ENCODE assay signal across 1 cellular context in the genomic region with DNA sequence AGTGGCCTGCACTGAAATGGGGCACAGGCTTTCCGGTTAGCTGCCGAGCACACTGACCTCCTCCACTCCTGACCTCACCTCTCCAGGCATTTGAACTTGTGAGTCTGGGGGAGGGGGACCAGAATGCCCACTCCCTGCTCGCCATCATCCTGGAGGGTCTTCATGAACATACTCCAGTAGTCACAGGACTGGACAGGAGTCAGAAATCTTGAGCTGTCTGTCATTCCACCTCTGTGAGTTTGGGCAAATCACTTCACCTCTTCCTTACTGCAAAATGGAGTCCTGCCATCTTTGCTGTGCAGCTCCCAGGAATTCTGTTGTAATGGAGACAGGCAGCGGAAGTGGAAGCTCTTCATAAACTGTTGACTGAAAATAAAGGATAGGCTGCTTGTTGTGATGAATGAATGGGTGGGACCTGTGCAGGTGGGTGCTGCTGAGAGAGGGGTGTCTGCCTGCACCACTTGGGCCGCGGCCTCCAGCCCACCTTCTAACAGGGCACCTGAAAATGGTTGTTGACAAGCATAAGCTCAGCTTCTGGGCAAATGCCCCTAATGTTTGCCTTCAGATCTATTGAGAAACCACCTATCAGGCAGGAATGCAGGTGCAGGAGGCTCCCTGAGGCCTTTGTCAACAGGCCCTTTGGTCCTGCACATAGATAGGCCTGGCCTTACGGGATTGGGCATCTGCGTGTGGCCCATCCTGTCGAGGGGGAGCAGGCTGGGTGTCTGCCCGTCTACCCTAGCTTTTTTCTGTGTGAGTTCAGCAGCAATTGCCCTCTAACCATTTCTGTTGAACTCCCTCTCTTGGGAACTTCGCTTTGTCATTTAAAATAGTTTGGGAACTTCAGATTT.
TF ChIP-seq lines count a peak whose summit lies in the region.

No MANE protein-coding gene starts in this region.

TF ChIP-seq in HepG2, 621 proteins besides CTCF, POLR2A, EP300 and RAD21 (continued from another document and continues in another):
- TF ChIP-seq, protein P1, sequence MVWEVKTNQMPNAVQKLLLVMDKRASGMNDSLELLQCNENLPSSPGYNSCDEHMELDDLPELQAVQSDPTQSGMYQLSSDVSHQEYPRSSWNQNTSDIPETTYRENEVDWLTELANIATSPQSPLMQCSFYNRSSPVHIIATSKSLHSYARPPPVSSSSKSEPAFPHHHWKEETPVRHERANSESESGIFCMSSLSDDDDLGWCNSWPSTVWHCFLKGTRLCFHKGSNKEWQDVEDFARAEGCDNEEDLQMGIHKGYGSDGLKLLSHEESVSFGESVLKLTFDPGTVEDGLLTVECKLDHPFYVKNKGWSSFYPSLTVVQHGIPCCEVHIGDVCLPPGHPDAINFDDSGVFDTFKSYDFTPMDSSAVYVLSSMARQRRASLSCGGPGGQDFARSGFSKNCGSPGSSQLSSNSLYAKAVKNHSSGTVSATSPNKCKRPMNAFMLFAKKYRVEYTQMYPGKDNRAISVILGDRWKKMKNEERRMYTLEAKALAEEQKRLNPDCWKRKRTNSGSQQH (CRISPR knock-in tag; IDR thresholded peaks at IDR 0.05; ENCODE audit: low read depth), result peak; percentile 90
- TF ChIP-seq, protein P2, sequence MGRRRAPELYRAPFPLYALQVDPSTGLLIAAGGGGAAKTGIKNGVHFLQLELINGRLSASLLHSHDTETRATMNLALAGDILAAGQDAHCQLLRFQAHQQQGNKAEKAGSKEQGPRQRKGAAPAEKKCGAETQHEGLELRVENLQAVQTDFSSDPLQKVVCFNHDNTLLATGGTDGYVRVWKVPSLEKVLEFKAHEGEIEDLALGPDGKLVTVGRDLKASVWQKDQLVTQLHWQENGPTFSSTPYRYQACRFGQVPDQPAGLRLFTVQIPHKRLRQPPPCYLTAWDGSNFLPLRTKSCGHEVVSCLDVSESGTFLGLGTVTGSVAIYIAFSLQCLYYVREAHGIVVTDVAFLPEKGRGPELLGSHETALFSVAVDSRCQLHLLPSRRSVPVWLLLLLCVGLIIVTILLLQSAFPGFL (CRISPR knock-in tag; IDR thresholded peaks at IDR 0.05), result no peak
- TF ChIP-seq, protein P3, sequence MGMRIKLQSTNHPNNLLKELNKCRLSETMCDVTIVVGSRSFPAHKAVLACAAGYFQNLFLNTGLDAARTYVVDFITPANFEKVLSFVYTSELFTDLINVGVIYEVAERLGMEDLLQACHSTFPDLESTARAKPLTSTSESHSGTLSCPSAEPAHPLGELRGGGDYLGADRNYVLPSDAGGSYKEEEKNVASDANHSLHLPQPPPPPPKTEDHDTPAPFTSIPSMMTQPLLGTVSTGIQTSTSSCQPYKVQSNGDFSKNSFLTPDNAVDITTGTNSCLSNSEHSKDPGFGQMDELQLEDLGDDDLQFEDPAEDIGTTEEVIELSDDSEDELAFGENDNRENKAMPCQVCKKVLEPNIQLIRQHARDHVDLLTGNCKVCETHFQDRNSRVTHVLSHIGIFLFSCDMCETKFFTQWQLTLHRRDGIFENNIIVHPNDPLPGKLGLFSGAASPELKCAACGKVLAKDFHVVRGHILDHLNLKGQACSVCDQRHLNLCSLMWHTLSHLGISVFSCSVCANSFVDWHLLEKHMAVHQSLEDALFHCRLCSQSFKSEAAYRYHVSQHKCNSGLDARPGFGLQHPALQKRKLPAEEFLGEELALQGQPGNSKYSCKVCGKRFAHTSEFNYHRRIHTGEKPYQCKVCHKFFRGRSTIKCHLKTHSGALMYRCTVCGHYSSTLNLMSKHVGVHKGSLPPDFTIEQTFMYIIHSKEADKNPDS (CRISPR knock-in tag; IDR thresholded peaks at IDR 0.05), result 0 out of 2 replicates have a peak, but pooled peaks have one; percentile 24
- TF ChIP-seq ZNF143 (CRISPR knock-in tag; IDR thresholded peaks at IDR 0.05) (peak; percentile 66; the same call in 1 of the 2 replicates), ELF4 (CRISPR knock-in tag; IDR thresholded peaks at IDR 0.05; ENCODE audit: borderline replicate concordance) (no peak), ZNF570 (CRISPR knock-in tag; IDR thresholded peaks at IDR 0.05; ENCODE audit: borderline replicate concordance) (no peak), RFXAP (CRISPR knock-in tag; IDR thresholded peaks at IDR 0.05; ENCODE audit: borderline replicate concordance) (peak; percentile 97; the same call in 1 of the 2 replicates), NR3C1 (CRISPR knock-in tag; IDR thresholded peaks at IDR 0.05) (no peak), ZNF264 (CRISPR knock-in tag; IDR thresholded peaks at IDR 0.05) (peak; percentile 92), CEBPG (CRISPR knock-in tag; IDR thresholded peaks at IDR 0.05) (peak; percentile 95), XBP1 (CRISPR knock-in tag; IDR thresholded peaks at IDR 0.05) (no peak), BHLHE40 (IDR thresholded peaks at IDR 0.05; ENCODE audit: low read length) (peak; percentile 64; the same call in 1 of the 2 replicates), REXO4 (CRISPR knock-in tag; IDR thresholded peaks at IDR 0.05; ENCODE audit: borderline replicate concordance) (no peak), ARNTL (CRISPR knock-in tag; IDR thresholded peaks at IDR 0.05) (peak; percentile 82), ZNF333 (CRISPR knock-in tag; IDR thresholded peaks at IDR 0.05; ENCODE audit: borderline replicate concordance) (no peak), MED1 (CRISPR knock-in tag; IDR thresholded peaks at IDR 0.05) (peak; percentile 99), ZSCAN9 (CRISPR knock-in tag; IDR thresholded peaks at IDR 0.05; ENCODE audit: borderline replicate concordance) (peak; percentile 90; the same call in 1 of the 2 replicates), ARNT2 (CRISPR knock-in tag; IDR thresholded peaks at IDR 0.05; ENCODE audit: low read depth) (peak; percentile 95), RBFOX2 (IDR thresholded peaks at IDR 0.05; ENCODE audit: low read depth, low read length) (peak; percentile 57; the same call in 1 of the 2 replicates), ZNF761 (CRISPR knock-in tag; conservative IDR thresholded peaks at IDR 0.05) (peak; percentile 55; the same call in 1 of the 2 replicates), ZNF878 (CRISPR knock-in tag; IDR thresholded peaks at IDR 0.05) (peak; percentile 95), ZNF766 (CRISPR knock-in tag; IDR thresholded peaks at IDR 0.05; ENCODE audit: borderline replicate concordance) (peak; percentile 95; the same call in 1 of the 2 replicates), ZNF468 (CRISPR knock-in tag; IDR thresholded peaks at IDR 0.05) (peak; percentile 82; the same call in 1 of the 2 replicates), RAD51 (IDR thresholded peaks at IDR 0.05; ENCODE audit: borderline replicate concordance) (no peak), NR2F1 (CRISPR knock-in tag; IDR thresholded peaks at IDR 0.05) (peak; percentile 23 to 70), YY1 (IDR thresholded peaks at IDR 0.05; ENCODE audit: insufficient read depth, insufficient replicate concordance, low read depth, low read length) (peak; percentile 78), HES4 (CRISPR knock-in tag; IDR thresholded peaks at IDR 0.05; ENCODE audit: borderline replicate concordance) (no peak), ZNF558 (CRISPR knock-in tag; IDR thresholded peaks at IDR 0.05; ENCODE audit: borderline replicate concordance) (peak; percentile 89; the same call in 1 of the 2 replicates), SMAD9 (CRISPR knock-in tag; IDR thresholded peaks at IDR 0.05) (no peak)
- TF ChIP-seq, protein P4, sequence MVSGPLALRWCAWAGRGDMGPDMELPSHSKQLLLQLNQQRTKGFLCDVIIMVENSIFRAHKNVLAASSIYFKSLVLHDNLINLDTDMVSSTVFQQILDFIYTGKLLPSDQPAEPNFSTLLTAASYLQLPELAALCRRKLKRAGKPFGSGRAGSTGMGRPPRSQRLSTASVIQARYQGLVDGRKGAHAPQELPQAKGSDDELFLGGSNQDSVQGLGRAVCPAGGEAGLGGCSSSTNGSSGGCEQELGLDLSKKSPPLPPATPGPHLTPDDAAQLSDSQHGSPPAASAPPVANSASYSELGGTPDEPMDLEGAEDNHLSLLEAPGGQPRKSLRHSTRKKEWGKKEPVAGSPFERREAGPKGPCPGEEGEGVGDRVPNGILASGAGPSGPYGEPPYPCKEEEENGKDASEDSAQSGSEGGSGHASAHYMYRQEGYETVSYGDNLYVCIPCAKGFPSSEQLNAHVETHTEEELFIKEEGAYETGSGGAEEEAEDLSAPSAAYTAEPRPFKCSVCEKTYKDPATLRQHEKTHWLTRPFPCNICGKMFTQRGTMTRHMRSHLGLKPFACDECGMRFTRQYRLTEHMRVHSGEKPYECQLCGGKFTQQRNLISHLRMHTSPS (CRISPR knock-in tag; IDR thresholded peaks at IDR 0.05; ENCODE audit: low read depth), result peak; percentile 98
- TF ChIP-seq, protein P5, sequence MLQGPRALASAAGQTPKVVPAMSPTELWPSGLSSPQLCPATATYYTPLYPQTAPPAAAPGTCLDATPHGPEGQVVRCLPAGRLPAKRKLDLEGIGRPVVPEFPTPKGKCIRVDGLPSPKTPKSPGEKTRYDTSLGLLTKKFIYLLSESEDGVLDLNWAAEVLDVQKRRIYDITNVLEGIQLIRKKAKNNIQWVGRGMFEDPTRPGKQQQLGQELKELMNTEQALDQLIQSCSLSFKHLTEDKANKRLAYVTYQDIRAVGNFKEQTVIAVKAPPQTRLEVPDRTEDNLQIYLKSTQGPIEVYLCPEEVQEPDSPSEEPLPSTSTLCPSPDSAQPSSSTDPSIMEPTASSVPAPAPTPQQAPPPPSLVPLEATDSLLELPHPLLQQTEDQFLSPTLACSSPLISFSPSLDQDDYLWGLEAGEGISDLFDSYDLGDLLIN (CRISPR knock-in tag; IDR thresholded peaks at IDR 0.05; ENCODE audit: borderline replicate concordance), result no peak
- TF ChIP-seq, protein P6, sequence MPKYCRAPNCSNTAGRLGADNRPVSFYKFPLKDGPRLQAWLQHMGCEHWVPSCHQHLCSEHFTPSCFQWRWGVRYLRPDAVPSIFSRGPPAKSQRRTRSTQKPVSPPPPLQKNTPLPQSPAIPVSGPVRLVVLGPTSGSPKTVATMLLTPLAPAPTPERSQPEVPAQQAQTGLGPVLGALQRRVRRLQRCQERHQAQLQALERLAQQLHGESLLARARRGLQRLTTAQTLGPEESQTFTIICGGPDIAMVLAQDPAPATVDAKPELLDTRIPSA (CRISPR knock-in tag; IDR thresholded peaks at IDR 0.05; ENCODE audit: borderline replicate concordance), result peak; percentile 86; the same call in 1 of the 2 replicates
- TF ChIP-seq, protein P7, sequence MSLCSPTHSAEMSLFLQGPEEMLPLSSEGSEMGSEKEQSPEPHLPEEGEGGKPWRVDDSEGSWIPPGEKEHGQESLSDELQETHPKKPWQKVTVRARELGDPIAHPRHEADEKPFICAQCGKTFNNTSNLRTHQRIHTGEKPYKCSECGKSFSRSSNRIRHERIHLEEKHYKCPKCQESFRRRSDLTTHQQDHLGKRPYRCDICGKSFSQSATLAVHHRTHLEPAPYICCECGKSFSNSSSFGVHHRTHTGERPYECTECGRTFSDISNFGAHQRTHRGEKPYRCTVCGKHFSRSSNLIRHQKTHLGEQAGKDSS (CRISPR knock-in tag; IDR thresholded peaks at IDR 0.05; ENCODE audit: borderline replicate concordance, low read depth), result peak; percentile 46; the same call in 1 of the 2 replicates
- TF ChIP-seq, protein P8, sequence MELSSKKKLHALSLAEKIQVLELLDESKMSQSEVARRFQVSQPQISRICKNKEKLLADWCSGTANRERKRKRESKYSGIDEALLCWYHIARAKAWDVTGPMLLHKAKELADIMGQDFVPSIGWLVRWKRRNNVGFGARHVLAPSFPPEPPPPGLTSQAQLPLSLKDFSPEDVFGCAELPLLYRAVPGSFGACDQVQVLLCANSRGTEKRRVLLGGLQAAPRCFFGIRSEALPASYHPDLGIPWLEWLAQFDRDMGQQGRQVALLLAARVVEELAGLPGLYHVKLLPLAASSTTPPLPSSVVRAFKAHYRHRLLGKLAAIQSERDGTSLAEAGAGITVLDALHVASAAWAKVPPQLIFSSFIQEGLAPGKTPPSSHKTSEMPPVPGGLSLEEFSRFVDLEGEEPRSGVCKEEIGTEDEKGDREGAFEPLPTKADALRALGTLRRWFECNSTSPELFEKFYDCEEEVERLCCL (CRISPR knock-in tag; IDR thresholded peaks at IDR 0.05; ENCODE audit: borderline replicate concordance), result no peak
- TF ChIP-seq, protein P9, sequence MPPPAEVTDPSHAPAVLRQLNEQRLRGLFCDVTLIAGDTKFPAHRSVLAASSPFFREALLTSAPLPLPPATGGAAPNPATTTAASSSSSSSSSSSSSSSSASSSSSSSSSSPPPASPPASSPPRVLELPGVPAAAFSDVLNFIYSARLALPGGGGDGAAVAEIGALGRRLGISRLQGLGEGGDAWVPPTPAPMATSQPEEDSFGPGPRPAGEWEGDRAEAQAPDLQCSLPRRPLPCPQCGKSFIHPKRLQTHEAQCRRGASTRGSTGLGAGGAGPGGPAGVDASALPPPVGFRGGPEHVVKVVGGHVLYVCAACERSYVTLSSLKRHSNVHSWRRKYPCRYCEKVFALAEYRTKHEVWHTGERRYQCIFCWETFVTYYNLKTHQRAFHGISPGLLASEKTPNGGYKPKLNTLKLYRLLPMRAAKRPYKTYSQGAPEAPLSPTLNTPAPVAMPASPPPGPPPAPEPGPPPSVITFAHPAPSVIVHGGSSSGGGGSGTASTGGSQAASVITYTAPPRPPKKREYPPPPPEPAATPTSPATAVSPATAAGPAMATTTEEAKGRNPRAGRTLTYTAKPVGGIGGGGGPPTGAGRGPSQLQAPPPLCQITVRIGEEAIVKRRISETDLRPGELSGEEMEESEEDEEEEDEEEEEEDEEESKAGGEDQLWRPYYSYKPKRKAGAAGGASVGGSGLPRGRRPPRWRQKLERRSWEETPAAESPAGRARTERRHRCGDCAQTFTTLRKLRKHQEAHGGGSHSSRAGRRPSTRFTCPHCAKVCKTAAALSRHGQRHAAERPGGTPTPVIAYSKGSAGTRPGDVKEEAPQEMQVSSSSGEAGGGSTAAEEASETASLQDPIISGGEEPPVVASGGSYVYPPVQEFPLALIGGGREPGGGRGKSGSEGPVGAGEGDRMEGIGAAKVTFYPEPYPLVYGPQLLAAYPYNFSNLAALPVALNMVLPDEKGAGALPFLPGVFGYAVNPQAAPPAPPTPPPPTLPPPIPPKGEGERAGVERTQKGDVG (CRISPR knock-in tag; IDR thresholded peaks at IDR 0.05; ENCODE audit: borderline replicate concordance), result peak; percentile 94; the same call in 1 of the 2 replicates
- TF ChIP-seq, protein P10, sequence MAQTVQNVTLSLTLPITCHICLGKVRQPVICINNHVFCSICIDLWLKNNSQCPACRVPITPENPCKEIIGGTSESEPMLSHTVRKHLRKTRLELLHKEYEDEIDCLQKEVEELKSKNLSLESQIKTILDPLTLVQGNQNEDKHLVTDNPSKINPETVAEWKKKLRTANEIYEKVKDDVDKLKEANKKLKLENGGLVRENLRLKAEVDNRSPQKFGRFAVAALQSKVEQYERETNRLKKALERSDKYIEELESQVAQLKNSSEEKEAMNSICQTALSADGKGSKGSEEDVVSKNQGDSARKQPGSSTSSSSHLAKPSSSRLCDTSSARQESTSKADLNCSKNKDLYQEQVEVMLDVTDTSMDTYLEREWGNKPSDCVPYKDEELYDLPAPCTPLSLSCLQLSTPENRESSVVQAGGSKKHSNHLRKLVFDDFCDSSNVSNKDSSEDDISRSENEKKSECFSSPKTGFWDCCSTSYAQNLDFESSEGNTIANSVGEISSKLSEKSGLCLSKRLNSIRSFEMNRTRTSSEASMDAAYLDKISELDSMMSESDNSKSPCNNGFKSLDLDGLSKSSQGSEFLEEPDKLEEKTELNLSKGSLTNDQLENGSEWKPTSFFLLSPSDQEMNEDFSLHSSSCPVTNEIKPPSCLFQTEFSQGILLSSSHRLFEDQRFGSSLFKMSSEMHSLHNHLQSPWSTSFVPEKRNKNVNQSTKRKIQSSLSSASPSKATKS (CRISPR knock-in tag; IDR thresholded peaks at IDR 0.05), result no peak
